Comparison of ENCODE assay signal across 18 cellular contexts in the genomic region with DNA sequence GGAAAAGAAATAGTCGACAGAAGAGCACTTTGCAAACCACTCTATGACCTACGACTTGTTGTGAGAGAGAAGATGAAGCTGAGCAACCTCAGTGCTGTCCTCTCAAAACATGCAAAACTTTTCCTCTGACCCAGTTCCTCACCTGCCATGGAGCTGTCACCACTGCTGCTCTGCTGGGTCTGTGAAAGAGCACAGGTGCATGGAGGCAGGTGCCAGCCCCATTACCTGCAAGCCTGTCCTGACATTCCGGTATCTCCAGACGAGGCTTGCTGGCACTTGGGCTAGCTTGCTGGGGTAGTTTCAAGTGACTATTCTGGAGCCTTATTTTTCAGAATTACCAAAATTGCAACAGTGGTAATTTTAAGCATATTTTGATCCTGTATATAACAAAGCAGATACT. TPM values are rescaled to one million over a fixed set of nuclear protein-coding genes. Genes with fewer than 3 reads are reported as not detected.
A peak's percentile ranks its signal among the peaks of the same experiment; 100 is the strongest.
DNase-seq lines count a peak whose midpoint lies in the region; ATAC-seq, FAIRE-seq and TF ChIP-seq lines count a peak whose summit lies in the region.
"Had no signal": no experiment of that assay in that cellular context is flagged by ENCODE, and none has a peak within 500 bp of the region (broad histone marks: within the 10 kb centered on the region; RNA-seq: fewer than 3 reads in every experiment).

No MANE protein-coding gene starts in this region.

- H3K27ac ChIP-seq in OCI-LY3 (ENCODE audit: low read length) (no peak overlapping the region), body of pancreas (no peak overlapping the region), pancreas (no peak overlapping the region), Peyer's patch (no peak overlapping the region)

- 40 to 42% methylated on average over 4 of the region's 4 CpGs for WGBS in body of pancreas, 2 donors
- 38 to 52% methylated on average over 4 of the region's 4 CpGs for WGBS in pancreas, 2 donors

- FAIRE-seq in pancreas (lab: Jason Lieb, UNC) = no peak
- FAIRE-seq: G401.6, GM12892, GM18507 had no signal

- no peak overlapping the region for H3K9ac ChIP-seq in OCI-LY3 (ENCODE audit: low read length)

- H3K4me3 ChIP-seq in OCI-LY3 (ENCODE audit: low read length) (no peak overlapping the region), body of pancreas (no peak overlapping the region), pancreas (no peak overlapping the region), Peyer's patch (no peak overlapping the region)

- peak overlapping the region; percentile 37 for H3K4me2 ChIP-seq in OCI-LY3 (ENCODE audit: low read length)

- H3K4me1 ChIP-seq in OCI-LY3 (ENCODE audit: low read length) (peaks cover 14% of the 10 kb centered on the region), body of pancreas (no peaks in the 10 kb centered on the region), pancreas (no peaks in the 10 kb centered on the region), Peyer's patch (no peaks in the 10 kb centered on the region)

- TF ChIP-seq POLR2A in body of pancreas (IDR thresholded peaks at IDR 0.05) (no peak), Peyer's patch (IDR thresholded peaks at IDR 0.05) (no peak)

- no peaks in the 10 kb centered on the region for H4K20me1 ChIP-seq in OCI-LY3 (ENCODE audit: insufficient read depth, low read length)

- intact Hi-C loops in body of pancreas (cut with DNase I) = no loop called here
- intact Hi-C loops in pancreas (cut with DNase I) = no loop called here

- no peak overlapping the region for H2AFZ ChIP-seq in OCI-LY3 (ENCODE audit: low read depth, low read length)

- TF ChIP-seq CTCF in OCI-LY3 (IDR thresholded peaks at IDR 0.05; ENCODE audit: low read depth, low read length) = no peak
- no peak for TF ChIP-seq CTCF in body of pancreas (IDR thresholded peaks at IDR 0.05)
- no peak for TF ChIP-seq CTCF in pancreas (IDR thresholded peaks at IDR 0.05)
- no peak for TF ChIP-seq CTCF in Peyer's patch (IDR thresholded peaks at IDR 0.05)

- H3K36me3 ChIP-seq in OCI-LY3 (replicated peaks; ENCODE audit: low read depth, low read length) = no peaks in the 10 kb centered on the region
- no peaks in the 10 kb centered on the region for H3K36me3 ChIP-seq in body of pancreas (replicated peaks in 1 of 2; ENCODE audit: insufficient read depth in 1 of 2, low read depth in 2 of 2)
- H3K36me3 ChIP-seq in pancreas = no peaks in the 10 kb centered on the region
- H3K36me3 ChIP-seq in Peyer's patch = no peaks in the 10 kb centered on the region

- ATAC-seq in body of pancreas (no peak), pancreas (peak; percentile 57 to 73 (median 64))

- H3K79me2 ChIP-seq in OCI-LY3 (ENCODE audit: low read length) = no peaks in the 10 kb centered on the region

- H3K9me3 ChIP-seq in OCI-LY3 (ENCODE audit: insufficient read depth, low read length) (peaks cover 15% of the 10 kb centered on the region), body of pancreas (peaks cover 0 to 5% (median 0%) of the 10 kb centered on the region in 3 donors), pancreas (no peaks in the 10 kb centered on the region), Peyer's patch (no peaks in the 10 kb centered on the region)

- H3K27me3 ChIP-seq in OCI-LY3 (ENCODE audit: low read depth, low read length) (peaks cover 4% of the 10 kb centered on the region; the same call in 1 of the 2 replicates), body of pancreas (no peaks in the 10 kb centered on the region), pancreas (no peaks in the 10 kb centered on the region), Peyer's patch (no peaks in the 10 kb centered on the region)

- peak in 3 of 4 donors; percentile 18 to 61 (median 21) for DNase-seq in body of pancreas
- DNase-seq in pancreas = peak in 2 of 6 donors; percentile 31 to 37
- no peak for DNase-seq in DMS53 treated with DMSO at 0.1 percent for 48 hours (lab: John Stamatoyannopoulos, UW; ENCODE audit: unreplicated experiment)
- DNase-seq in Peyer's patch = no peak
- DNase-seq in T-helper 2 cell = no peak
- DNase-seq: C1 segment of cervical spinal cord; Calu3; CD4-positive, alpha-beta memory T cell; COR-L47; DMS53; DND-41; GOT3; H7; HCEC 1CT had no signal

RNA-seq across cellular contexts. Expression of a gene that starts 49.5 kb away (rescaled TPM):
- 1 to 10 TPM in 1 of 2 donors, under 1 TPM in 1; 0.33 to 7.0 TPM for total RNA-seq in body of pancreas
- 1 to 10 TPM; 2.0 to 3.1 (median 2.3) TPM for total RNA-seq in pancreas
- 1 to 10 TPM; 1.8 to 4.1 TPM for polyA plus RNA-seq in pancreas
- 1 to 10 TPM; 3.8 to 5.5 (median 4.6) TPM for total RNA-seq in Peyer's patch

Comparison
In these comparisons a context has a peak if more than half of its experiments do, and no peak if none do; other contexts are left out.
1. DNase-seq: peak in body of pancreas (3 of 4); none in DMS53 treated with DMSO at 0.1 percent for 48 hours (single experiment), Peyer's patch (0 of 3) and T-helper 2 cell (0 of 5).